Comparison of ENCODE assay signal across 19 cellular contexts in genomic region chr2:97067279-97068004, GRCh38.
"Had no signal": no experiment of that assay in that cellular context is flagged by ENCODE, and none has a peak within 500 bp of the region (broad histone marks: within the 10 kb centered on the region; RNA-seq: fewer than 3 reads in every experiment).

No MANE protein-coding gene starts in this region.

- H3K4me1 ChIP-seq: adrenal gland, colonic mucosa, esophagus squamous epithelium, foreskin keratinocyte, parathyroid adenoma, transverse colon had no signal

- H3K36me3 ChIP-seq: adrenal gland, colonic mucosa, esophagus squamous epithelium, transverse colon, WERI-Rb-1 had no signal

- H3K27ac ChIP-seq: adrenal gland, colonic mucosa, esophagus squamous epithelium, foreskin keratinocyte, parathyroid adenoma, transverse colon, WERI-Rb-1 had no signal

- H3K9me3 ChIP-seq: adrenal gland, colonic mucosa, esophagus squamous epithelium, transverse colon had no signal

- H3K27me3 ChIP-seq: adrenal gland, colonic mucosa, transverse colon had no signal

- H3K4me3 ChIP-seq: adrenal gland, colonic mucosa, esophagus squamous epithelium, lung, transverse colon had no signal

- ATAC-seq: activated CD4-positive, alpha-beta T cell treated with anti-CD3 and anti-CD28 coated beads for 36 hours; foreskin keratinocyte had no signal

- DNase-seq: activated CD4-positive, alpha-beta memory T cell treated with anti-CD3 and anti-CD28 coated beads for 36 hours; activated CD4-positive, alpha-beta T cell treated with anti-CD3 and anti-CD28 coated beads for 36 hours; activated naive CD4-positive, alpha-beta T cell treated with anti-CD3 and anti-CD28 coated beads, Interleukin-2, amount 50 U/mL, for 16 hours; activated T-cell treated with anti-CD3 and anti-CD28 coated beads, Interleukin-2, amount 50 U/mL, for 24 hours; adrenal gland; caudate nucleus; colonic mucosa; esophagus squamous epithelium; immature natural killer cell; midbrain; naive B cell; stimulated activated CD4-positive, alpha-beta T cell treated with anti-CD3 and anti-CD28 coated beads, Interleukin-2, amount 100 ng/mL, for 48 hours; stimulated activated naive CD4-positive, alpha-beta T cell; substantia nigra; transverse colon; WERI-Rb-1 had no signal
